Comparison of ENCODE assay signal across 10 cellular contexts in genomic region chr4:53558061-53558801, GRCh38. TPM values are rescaled to one million over a fixed set of nuclear protein-coding genes. Genes with fewer than 3 reads are reported as not detected.
DNase-seq lines count a peak whose midpoint lies in the region; ATAC-seq and TF ChIP-seq lines count a peak whose summit lies in the region.
"Had no signal": no experiment of that assay in that cellular context is flagged by ENCODE, and none has a peak within 500 bp of the region (broad histone marks: within the 10 kb centered on the region; RNA-seq: fewer than 3 reads in every experiment).

No MANE protein-coding gene starts in this region.

- H3K4me3 Mint-ChIP-seq in naive thymus-derived CD4-positive, alpha-beta T cell = no peak overlapping the region
- no peak overlapping the region for H3K4me3 Mint-ChIP-seq in natural killer cell

- POLR2A ChIA-PET in naive thymus-derived CD4-positive, alpha-beta T cell (lab: Charles Lee) = no interaction called here

- TF ChIP-seq CTCF in natural killer cell (IDR thresholded peaks at IDR 0.05) (no peak), omental fat pad (IDR thresholded peaks at IDR 0.05) (no peak)

- H3K9me3 ChIP-seq in naive thymus-derived CD4-positive, alpha-beta T cell (ENCODE audit: control insufficient read depth in 2 of 3, low read length in 3 of 3) = no peaks in the 10 kb centered on the region

- peaks cover 4 to 19% (median 9%) of the 10 kb centered on the region in 5 donors for H3K27me3 Mint-ChIP-seq in naive thymus-derived CD4-positive, alpha-beta T cell
- H3K27me3 Mint-ChIP-seq in natural killer cell (ENCODE audit: low read depth in 2 of 2) = no peaks in the 10 kb centered on the region

- intact Hi-C loops in naive thymus-derived CD4-positive, alpha-beta T cell (cut with micrococcal nuclease) = no loop called here
- intact Hi-C loops in natural killer cell (cut with micrococcal nuclease) = no loop called here

- CTCF ChIA-PET in naive thymus-derived CD4-positive, alpha-beta T cell (lab: Charles Lee) = no interaction called here

- H3K4me1 Mint-ChIP-seq in naive thymus-derived CD4-positive, alpha-beta T cell = no peaks in the 10 kb centered on the region
- H3K4me1 Mint-ChIP-seq in natural killer cell = no peaks in the 10 kb centered on the region

- no peaks in the 10 kb centered on the region for H3K27me3 ChIP-seq in naive thymus-derived CD4-positive, alpha-beta T cell (ENCODE audit: control insufficient read depth in 2 of 2, insufficient read depth in 2 of 2, low read length in 2 of 2)

- ATAC-seq in naive thymus-derived CD4-positive, alpha-beta T cell = peak; percentile 53
- no peak for ATAC-seq in natural killer cell
- ATAC-seq in omental fat pad (ENCODE audit: low FRiP score) = no peak
- no peak for ATAC-seq in HG03097 (IDR thresholded peaks at IDR 0.05; ENCODE audit: low FRiP score, unreplicated experiment)

- no peaks in the 10 kb centered on the region for H3K9me3 Mint-ChIP-seq in naive thymus-derived CD4-positive, alpha-beta T cell
- H3K9me3 Mint-ChIP-seq in natural killer cell = peaks cover 0 to 3% of the 10 kb centered on the region in 2 donors

- peak; percentile 50 for DNase-seq in EL
- DNase-seq in NCI-H446 treated with DMSO at 0.1 percent for 48 hours (lab: John Stamatoyannopoulos, UW) = peak; percentile 77
- peak; percentile 88 to 92 for DNase-seq in dermis microvascular lymphatic vessel endothelial cell (ENCODE audit: low read depth in 2 of 2)
- DNase-seq in naive thymus-derived CD4-positive, alpha-beta T cell = no peak
- DNase-seq in natural killer cell = no peak
- no peak for DNase-seq in NCI-H2107 (lab: John Stamatoyannopoulos, UW)
- DNase-seq in omental fat pad (ENCODE audit: low spot score) = no peak
- DNase-seq: islet precursor cell; NK-92 treated with Interleukin-12 subunit alpha and Interleukin-12 subunit beta, amount 100 ng/mL, for 24 hours had no signal

- H3K4me1 ChIP-seq in naive thymus-derived CD4-positive, alpha-beta T cell (ENCODE audit: control insufficient read depth in 2 of 2, insufficient read depth in 2 of 2, low read length in 2 of 2) = no peaks in the 10 kb centered on the region

- H3K27ac ChIP-seq in naive thymus-derived CD4-positive, alpha-beta T cell (ENCODE audit: low read depth, low read length) = no peak overlapping the region

- no peak overlapping the region for H3K4me3 ChIP-seq in naive thymus-derived CD4-positive, alpha-beta T cell (ENCODE audit: low read length)

- H3K36me3 Mint-ChIP-seq in naive thymus-derived CD4-positive, alpha-beta T cell = no peaks in the 10 kb centered on the region
- H3K36me3 Mint-ChIP-seq in natural killer cell = no peaks in the 10 kb centered on the region

- H3K36me3 ChIP-seq in naive thymus-derived CD4-positive, alpha-beta T cell (ENCODE audit: control insufficient read depth in 2 of 3, insufficient read depth in 3 of 3, low read length in 3 of 3) = no peaks in the 10 kb centered on the region

- no peak overlapping the region for H3K27ac Mint-ChIP-seq in naive thymus-derived CD4-positive, alpha-beta T cell
- no peak overlapping the region for H3K27ac Mint-ChIP-seq in natural killer cell

RNA-seq across cellular contexts. Expression of gene LNX1, which starts 33.1 kb away (rescaled TPM):
- total RNA-seq in dermis microvascular lymphatic vessel endothelial cell = 4.0 and 5.1 TPM in 2 replicates
- total RNA-seq in naive thymus-derived CD4-positive, alpha-beta T cell = not detected
- polyA plus RNA-seq in naive thymus-derived CD4-positive, alpha-beta T cell = under 1 TPM; 0.09 to 0.48 TPM
- not detected for total RNA-seq in natural killer cell
- total RNA-seq in omental fat pad = 10 to 100 TPM in 2 of 4 donors, 1 to 10 TPM in 2; 7.2 to 72.4 (median 19.0) TPM

Comparison
In these comparisons a context has a peak if more than half of its experiments do, and no peak if none do; other contexts are left out.
1. DNase-seq: peak in EL (single experiment), NCI-H446 treated with DMSO at 0.1 percent for 48 hours (single experiment) and dermis microvascular lymphatic vessel endothelial cell (2 of 2); none in naive thymus-derived CD4-positive, alpha-beta T cell (0 of 9), natural killer cell (single experiment), NCI-H2107 (single experiment) and omental fat pad (single experiment).